Comparison of ENCODE assay signal across 7 cellular contexts in genomic region chr22:24266495-24266894, GRCh38. TPM values are rescaled to one million over a fixed set of nuclear protein-coding genes. Genes with fewer than 3 reads are reported as not detected.
"Had no signal": no experiment of that assay in that cellular context is flagged by ENCODE, and none has a peak within 500 bp of the region (broad histone marks: within the 10 kb centered on the region; RNA-seq: fewer than 3 reads in every experiment).

No MANE protein-coding gene starts in this region.

RNA-seq across cellular contexts. Expression of gene GGT5, which starts 21.6 kb away (rescaled TPM):
- total RNA-seq: activated B cell treated with CpG ODN at 0.5 μM for 24 hours; activated CD4-positive, alpha-beta memory T cell treated with anti-CD3 and anti-CD28 coated beads for 36 hours; activated CD8-positive, alpha-beta memory T cell treated with anti-CD3 and anti-CD28 coated beads for 36 hours; activated CD8-positive, alpha-beta T cell treated with anti-CD3 and anti-CD28 coated beads for 36 hours; activated naive CD4-positive, alpha-beta T cell treated with anti-CD3 and anti-CD28 coated beads for 36 hours; activated naive CD8-positive, alpha-beta T cell treated with anti-CD3 and anti-CD28 coated beads for 36 hours; activated T-helper 1 cell treated with anti-CD3 and anti-CD28 coated beads, Interleukin-12 subunit alpha, Interleukin-12 subunit beta, Interleukin-2, Interleukin-4 antibody, amounts not matched to agents 30 ng/mL and 10 ng/mL and 1 ng/mL, durations not matched to agents 14 hours and 24 hours and 36 hours had no signal
